8 cellular contexts compared by ENCODE assay signal in genomic region chr10:119595134-119595714, GRCh38. TPM values are rescaled to one million over a fixed set of nuclear protein-coding genes. Genes with fewer than 3 reads are reported as not detected.
DNase-seq lines count a peak whose midpoint lies in the region; ATAC-seq and TF ChIP-seq lines count a peak whose summit lies in the region.

No MANE protein-coding gene starts in this region.

- peak overlapping the region; percentile 94 to 99 (median 99) for H3K27ac Mint-ChIP-seq in IgD-negative memory B cell

- no peak for DNase-seq in BE2C
- no peak for DNase-seq in breast epithelium (ENCODE audit: low spot score in 2 of 2)
- DNase-seq in NCI-H748 treated with DMSO at 0.1 percent for 48 hours (lab: John Stamatoyannopoulos, UW), result no peak
- DNase-seq in NCI-H446 (lab: John Stamatoyannopoulos, UW), result no peak

- H3K4me1 ChIP-seq in BE2C (peaks cover 4% of the 10 kb centered on the region), breast epithelium (peaks cover 0 to 22% of the 10 kb centered on the region in 2 donors), mononuclear cell (ENCODE audit: insufficient read depth, low read length) (peaks cover 42% of the 10 kb centered on the region)

- H3K9me3 ChIP-seq in BE2C (no peaks in the 10 kb centered on the region), breast epithelium (no peaks in the 10 kb centered on the region), mononuclear cell (ENCODE audit: low read depth, low read length) (no peaks in the 10 kb centered on the region)

- H3K36me3 ChIP-seq in BE2C (peaks cover 31% of the 10 kb centered on the region), breast epithelium (no peaks in the 10 kb centered on the region)

- peaks cover 43 to 52% (median 49%) of the 10 kb centered on the region in 3 donors for H3K4me1 Mint-ChIP-seq in IgD-negative memory B cell

- ATAC-seq in GM18867 (IDR thresholded peaks at IDR 0.05; ENCODE audit: unreplicated experiment) (no peak), GM19324 (IDR thresholded peaks at IDR 0.05; ENCODE audit: low FRiP score, unreplicated experiment) (no peak)

- H3K4me3 Mint-ChIP-seq in IgD-negative memory B cell, result peak overlapping the region; percentile 97 to 99 (median 98)

- intact Hi-C loops in breast epithelium (cut with DNase I; ENCODE audit: low total_unique reads), result no loop called here

- H3K36me3 Mint-ChIP-seq in IgD-negative memory B cell, result peaks cover 4% of the 10 kb centered on the region

- no peaks in the 10 kb centered on the region for H3K27me3 ChIP-seq in BE2C
- H3K27me3 ChIP-seq in breast epithelium, result no peaks in the 10 kb centered on the region
- no peaks in the 10 kb centered on the region for H3K27me3 ChIP-seq in mononuclear cell (ENCODE audit: insufficient read depth, low read length)

- peak overlapping the region; percentile 92 for H3K4me3 ChIP-seq in BE2C (ENCODE audit: low read depth, low read length)
- peak overlapping the region; percentile 82 to 96 (median 90) for H3K4me3 ChIP-seq in breast epithelium
- H3K4me3 ChIP-seq in mononuclear cell (ENCODE audit: low read length), result peak overlapping the region; percentile 97

- H3K27me3 Mint-ChIP-seq in IgD-negative memory B cell, result no peaks in the 10 kb centered on the region

- no peak for TF ChIP-seq POLR2A in breast epithelium (IDR thresholded peaks at IDR 0.05)

- no peak for TF ChIP-seq CTCF in BE2C (IDR thresholded peaks at IDR 0.05; ENCODE audit: low read depth, low read length)
- TF ChIP-seq CTCF in breast epithelium (IDR thresholded peaks at IDR 0.05), result no peak

- H3K9me3 Mint-ChIP-seq in IgD-negative memory B cell, result no peaks in the 10 kb centered on the region

- peak overlapping the region; percentile 97 to 98 for H3K27ac ChIP-seq in breast epithelium

RNA-seq across cellular contexts. Expression of gene TIAL1, which starts 1.5 kb away (rescaled TPM):
- polyA plus RNA-seq in BE2C (2012; ENCODE audit: insufficient read depth, insufficient read length, low read depth), result 84.4 TPM
- 13.6 TPM for polyA plus RNA-seq in IgD-negative memory B cell
- total RNA-seq in breast epithelium (100 to 1,000 TPM in 1 of 3 donors, 10 to 100 TPM in 2; 73.3 to 110 (median 76.4) TPM), mononuclear cell (101 TPM)

RNA-seq across cellular contexts. Expression of gene RGS10, which starts 52.7 kb away (rescaled TPM):
- polyA plus RNA-seq in BE2C (2012; ENCODE audit: insufficient read depth, insufficient read length, low read depth), result 6.8 TPM
- polyA plus RNA-seq in IgD-negative memory B cell, result 42.7 TPM
- total RNA-seq in breast epithelium, result 10 to 100 TPM; 34.0 to 39.2 (median 36.4) TPM
- 181 TPM for total RNA-seq in mononuclear cell

RNA-seq across cellular contexts. Expression of gene BAG3, which starts 56.0 kb away (rescaled TPM):
- polyA plus RNA-seq in BE2C (2012; ENCODE audit: insufficient read depth, insufficient read length, low read depth), result 51.7 TPM
- 3.9 TPM for polyA plus RNA-seq in IgD-negative memory B cell
- 10 to 100 TPM; 17.1 to 29.9 (median 23.9) TPM for total RNA-seq in breast epithelium
- total RNA-seq in mononuclear cell, result 13.2 TPM
